ENCODE assay signal across 18 cellular contexts in genomic region chr1:243263824-243264223, GRCh38. TPM values are rescaled to one million over a fixed set of nuclear protein-coding genes. Genes with fewer than 3 reads are reported as not detected.
DNase-seq lines count a peak whose midpoint lies in the region; ATAC-seq and TF ChIP-seq lines count a peak whose summit lies in the region.
"Had no signal": no experiment of that assay in that cellular context is flagged by ENCODE, and none has a peak within 500 bp of the region (broad histone marks: within the 10 kb centered on the region; RNA-seq: fewer than 3 reads in every experiment).

No MANE protein-coding gene starts in this region.

- H3K9ac ChIP-seq in BLaER1 (no peak overlapping the region), Loucy (ENCODE audit: low read depth, low read length, poor library complexity, severe bottlenecking) (peak overlapping the region; percentile 59)

- H3K27ac Mint-ChIP-seq in brain (peak overlapping the region; percentile 1 to 87 (median 57)), mesothelial cell of epicardium (peak overlapping the region; percentile 80)
- H3K27ac Mint-ChIP-seq: activated naive CD8-positive, alpha-beta T cell had no signal

- H3K27ac ChIP-seq in BLaER1, result peak overlapping the region; percentile 77

- H3K9me2 ChIP-seq in Loucy (replicated peaks; ENCODE audit: low read depth, low read length), result no peaks in the 10 kb centered on the region

- H3K36me3 ChIP-seq in BLaER1, result no peaks in the 10 kb centered on the region
- H3K36me3 ChIP-seq in Loucy (ENCODE audit: insufficient read depth, low read length), result no peaks in the 10 kb centered on the region
- H3K36me3 ChIP-seq: heart left ventricle had no signal

- H2AFZ ChIP-seq in Loucy (ENCODE audit: low read length), result no peak overlapping the region

- H3K27me3 ChIP-seq in BLaER1 (no peaks in the 10 kb centered on the region), Loucy (ENCODE audit: insufficient read depth, low read length, poor library complexity, severe bottlenecking) (no peaks in the 10 kb centered on the region)
- H3K27me3 ChIP-seq: heart left ventricle had no signal

- H3K4me2 ChIP-seq in BLaER1 (peak overlapping the region; percentile 71), Loucy (ENCODE audit: low read depth, low read length, poor library complexity, severe bottlenecking) (peak overlapping the region; percentile 44)

- H3K4me1 ChIP-seq in BLaER1, result peaks cover 65% of the 10 kb centered on the region
- H3K4me1 ChIP-seq in Loucy (ENCODE audit: insufficient read depth, low read length, poor library complexity, severe bottlenecking), result peaks cover 43% of the 10 kb centered on the region

- H3K4me3 Mint-ChIP-seq in brain (peak overlapping the region in 1 of 5 experiments; percentile 8), mesothelial cell of epicardium (no peak overlapping the region)
- H3K4me3 Mint-ChIP-seq: activated CD4-positive, alpha-beta T cell treated with anti-CD3 and anti-CD28 coated beads, Interleukin-2, amount 10 ng/mL, durations not matched to agents 7 days and 5 days; activated naive CD8-positive, alpha-beta T cell; central memory CD8-positive, alpha-beta T cell; naive thymus-derived CD4-positive, alpha-beta T cell had no signal

- H3K9me3 Mint-ChIP-seq in brain, result no peaks in the 10 kb centered on the region
- H3K9me3 Mint-ChIP-seq in mesothelial cell of epicardium, result no peaks in the 10 kb centered on the region
- H3K9me3 Mint-ChIP-seq: activated CD4-positive, alpha-beta T cell treated with anti-CD3 and anti-CD28 coated beads, Interleukin-2, amount 10 ng/mL, durations not matched to agents 7 days and 5 days; central memory CD8-positive, alpha-beta T cell; naive thymus-derived CD4-positive, alpha-beta T cell had no signal

- H3K79me2 ChIP-seq in Loucy (ENCODE audit: insufficient read depth, low read length), result peaks cover 34% of the 10 kb centered on the region

- H4K20me1 ChIP-seq in BLaER1, result no peaks in the 10 kb centered on the region
- H4K20me1 ChIP-seq in Loucy (ENCODE audit: insufficient read depth, low read length, poor library complexity, severe bottlenecking), result peaks cover under 1% of the 10 kb centered on the region

- ATAC-seq in HG03135 (IDR thresholded peaks at IDR 0.05; ENCODE audit: unreplicated experiment) (no peak), GM18861 (IDR thresholded peaks at IDR 0.05; ENCODE audit: unreplicated experiment) (no peak)

- DNase-seq in mesothelial cell of epicardium (ENCODE audit: low spot score in 2 of 2, unreplicated experiment in 2 of 2) (no peak), NCI-H146 (lab: John Stamatoyannopoulos, UW) (no peak), NCI-H2196 (lab: John Stamatoyannopoulos, UW; ENCODE audit: unreplicated experiment) (no peak)
- DNase-seq: activated CD4-positive, alpha-beta T cell treated with anti-CD3 and anti-CD28 coated beads, Interleukin-2, amount 10 ng/mL, durations not matched to agents 7 days and 5 days; activated T-cell treated with anti-CD3 and anti-CD28 coated beads, Interleukin-2, amount 50 U/mL, for 1 hour; heart left ventricle; kidney glomerular epithelial cell; naive thymus-derived CD4-positive, alpha-beta T cell; NCI-H1694 treated with DMSO at 0.1 percent for 48 hours; stimulated activated CD4-positive, alpha-beta T cell treated with anti-CD3 and anti-CD28 coated beads, Interleukin-2, amount 100 ng/mL, for 48 hours; stimulated activated CD8-positive, alpha-beta memory T cell treated with anti-CD3 and anti-CD28 coated beads, Interleukin-4, amount 100 ng/mL, for 48 hours had no signal

- H3K4me1 Mint-ChIP-seq in brain (peaks cover 43% of the 10 kb centered on the region), mesothelial cell of epicardium (peaks cover 35% of the 10 kb centered on the region)

- H3F3A ChIP-seq in Loucy (ENCODE audit: low read depth), result no peaks in the 10 kb centered on the region

- TF ChIP-seq CTCF in Loucy (conservative IDR thresholded peaks at IDR 0.05; ENCODE audit: low read length) (no peak), brain (conservative IDR thresholded peaks at IDR 0.05) (no peak), mesothelial cell of epicardium (IDR thresholded peaks at IDR 0.05; ENCODE audit: unreplicated experiment) (no peak)

- no peaks in the 10 kb centered on the region for H3K9me3 ChIP-seq in BLaER1
- no peaks in the 10 kb centered on the region for H3K9me3 ChIP-seq in Loucy (ENCODE audit: insufficient read depth, low read depth, low read length)
- H3K9me3 ChIP-seq: heart left ventricle had no signal

- peaks cover 26% of the 10 kb centered on the region for H3K36me3 Mint-ChIP-seq in brain
- H3K36me3 Mint-ChIP-seq in mesothelial cell of epicardium, result no peaks in the 10 kb centered on the region

- no peak overlapping the region for H3K4me3 ChIP-seq in BLaER1
- H3K4me3 ChIP-seq in Loucy (ENCODE audit: low read length, poor library complexity, severe bottlenecking), result no peak overlapping the region
- H3K4me3 ChIP-seq: heart left ventricle had no signal

- H3K27me3 Mint-ChIP-seq in brain (no peaks in the 10 kb centered on the region), mesothelial cell of epicardium (ENCODE audit: low read depth) (no peaks in the 10 kb centered on the region)
- H3K27me3 Mint-ChIP-seq: activated CD4-positive, alpha-beta T cell treated with anti-CD3 and anti-CD28 coated beads, Interleukin-2, amount 10 ng/mL, durations not matched to agents 7 days and 5 days; activated naive CD8-positive, alpha-beta T cell; central memory CD8-positive, alpha-beta T cell; naive thymus-derived CD4-positive, alpha-beta T cell had no signal

RNA-seq across cellular contexts. Expression of gene SDCCAG8, which starts 8.0 kb away (rescaled TPM):
- 12.3 TPM for polyA plus RNA-seq in brain (ENCODE audit: insufficient read depth, low read depth, low replicate concordance)
- 37.3 to 47.1 TPM (median 39.9 TPM) in 3 replicates for total RNA-seq in mesothelial cell of epicardium

RNA-seq across cellular contexts. Expression of gene CEP170, which starts 8.7 kb away (rescaled TPM):
- polyA plus RNA-seq in brain (ENCODE audit: insufficient read depth, low read depth, low replicate concordance), result 61.5 TPM
- total RNA-seq in mesothelial cell of epicardium, result 118 to 129 TPM (median 120 TPM) in 3 replicates
